In the genomic region with DNA sequence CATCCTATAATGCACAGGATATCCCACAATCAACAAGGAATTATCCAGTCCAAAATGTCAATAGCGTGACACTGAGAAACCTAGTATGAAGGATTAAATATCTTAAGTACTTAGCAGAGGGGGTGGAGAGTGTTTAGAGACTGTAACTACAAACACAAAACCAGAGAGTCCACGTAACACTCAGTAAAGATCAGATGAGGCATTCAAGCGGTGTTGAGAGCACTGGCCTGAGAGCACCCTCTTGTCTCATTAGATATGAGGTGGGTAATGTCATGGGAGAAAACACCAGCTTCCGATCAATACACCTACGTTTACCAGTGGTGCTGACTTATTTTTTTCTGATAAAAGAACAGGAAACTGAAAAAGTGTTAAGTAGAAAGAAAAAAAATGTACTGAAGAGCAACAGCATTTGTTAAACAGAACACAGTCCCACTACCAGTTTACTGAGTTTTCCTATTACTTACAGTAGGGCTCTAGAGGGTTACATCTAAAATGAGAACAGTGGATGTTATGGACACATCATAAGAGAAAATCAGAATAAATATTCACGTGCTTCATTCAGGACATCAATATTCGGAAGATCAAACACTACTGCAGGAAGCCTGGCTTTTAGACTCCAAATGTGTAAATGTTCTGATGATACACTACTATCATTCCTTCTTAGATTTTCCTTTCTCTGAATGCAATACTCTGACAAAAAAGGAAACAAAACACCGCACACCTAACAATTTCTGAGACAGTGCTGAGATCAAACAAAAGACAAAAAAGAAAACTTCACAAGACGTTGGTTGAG, we compare ENCODE assay signal across 10 cellular contexts. TPM values are rescaled to one million over a fixed set of nuclear protein-coding genes. Genes with fewer than 3 reads are reported as not detected.
DNase-seq lines count a peak whose midpoint lies in the region; ATAC-seq and TF ChIP-seq lines count a peak whose summit lies in the region.
"Had no signal": no experiment of that assay in that cellular context is flagged by ENCODE, and none has a peak within 500 bp of the region (broad histone marks: within the 10 kb centered on the region; RNA-seq: fewer than 3 reads in every experiment).

No MANE protein-coding gene starts in this region.

- H3K27ac ChIP-seq in endodermal cell (ENCODE audit: low read depth, low read length) = no peak overlapping the region
- no peak overlapping the region for H3K27ac ChIP-seq in gastrocnemius medialis
- H3K27ac ChIP-seq: A549, epithelial cell of prostate had no signal

- no peaks in the 10 kb centered on the region for H3K4me1 ChIP-seq in endodermal cell (ENCODE audit: control insufficient read depth, insufficient read depth, low read length)
- H3K4me1 ChIP-seq in gastrocnemius medialis = peaks cover 6 to 10% of the 10 kb centered on the region in 2 donors

- peaks cover 7% of the 10 kb centered on the region for H3K27me3 Mint-ChIP-seq in T-helper 2 cell treated with Interferon-gamma antibody and Interleukin-4, amounts not matched to agents 5 μg/mL and 100 μg/mL, for 36 hours (ENCODE audit: low read depth)
- H3K27me3 Mint-ChIP-seq in endodermal cell (ENCODE audit: insufficient read depth) = peaks cover 21% of the 10 kb centered on the region
- peaks cover 6% of the 10 kb centered on the region for H3K27me3 Mint-ChIP-seq in stimulated activated naive CD8-positive, alpha-beta T cell treated with anti-CD3 and anti-CD28 coated beads, Interleukin-15, amount 100 ng/mL, for 72 hours

- H3K9me3 Mint-ChIP-seq in T-helper 2 cell treated with Interferon-gamma antibody and Interleukin-4, amounts not matched to agents 5 μg/mL and 100 μg/mL, for 36 hours = no peaks in the 10 kb centered on the region
- H3K9me3 Mint-ChIP-seq in endodermal cell = peaks cover 8% of the 10 kb centered on the region
- peaks cover 0 to 5% of the 10 kb centered on the region in 2 donors for H3K9me3 Mint-ChIP-seq in stimulated activated naive CD8-positive, alpha-beta T cell treated with anti-CD3 and anti-CD28 coated beads, Interleukin-15, amount 100 ng/mL, for 72 hours

- WGBS in endodermal cell (ENCODE audit: insufficient coverage in 1 of 2, insufficient read length in 1 of 2), 2 experiments = 76 to 96% methylated on average over 4 to 8 of the region's 9 CpGs

- DNase-seq in activated CD4-positive, CD25-positive, alpha-beta regulatory T cell treated with anti-CD3 and anti-CD28 coated beads, Interleukin-2, amount 50 U/mL, for 72 hours = no peak
- no peak for DNase-seq in T-helper 2 cell treated with Interferon-gamma antibody and Interleukin-4, amounts not matched to agents 5 μg/mL and 100 μg/mL, for 36 hours (ENCODE audit: low spot score)
- DNase-seq in endodermal cell = no peak
- DNase-seq in stimulated activated naive CD8-positive, alpha-beta T cell treated with anti-CD3 and anti-CD28 coated beads, Interleukin-15, amount 100 ng/mL, for 72 hours = peak in 1 of 2 donors; percentile 40
- DNase-seq in NCI-H1105 (lab: John Stamatoyannopoulos, UW) = no peak
- DNase-seq in gastrocnemius medialis = no peak

- H3K4me3 Mint-ChIP-seq in T-helper 2 cell treated with Interferon-gamma antibody and Interleukin-4, amounts not matched to agents 5 μg/mL and 100 μg/mL, for 36 hours = peak overlapping the region; percentile 79
- H3K4me3 Mint-ChIP-seq in endodermal cell = peak overlapping the region; percentile 68
- H3K4me3 Mint-ChIP-seq in stimulated activated naive CD8-positive, alpha-beta T cell treated with anti-CD3 and anti-CD28 coated beads, Interleukin-15, amount 100 ng/mL, for 72 hours = peak overlapping the region; percentile 65 to 92

- TF ChIP-seq CTCF in endodermal cell (conservative IDR thresholded peaks at IDR 0.05) = no peak
- TF ChIP-seq CTCF in gastrocnemius medialis (IDR thresholded peaks at IDR 0.05 in 4 of 5, conservative IDR thresholded peaks at IDR 0.05 in 1 of 5) = no peak

- H3K4me1 Mint-ChIP-seq in T-helper 2 cell treated with Interferon-gamma antibody and Interleukin-4, amounts not matched to agents 5 μg/mL and 100 μg/mL, for 36 hours (ENCODE audit: low read depth) = peaks cover 30% of the 10 kb centered on the region
- peaks cover 40% of the 10 kb centered on the region for H3K4me1 Mint-ChIP-seq in endodermal cell
- peaks cover 38% of the 10 kb centered on the region for H3K4me1 Mint-ChIP-seq in stimulated activated naive CD8-positive, alpha-beta T cell treated with anti-CD3 and anti-CD28 coated beads, Interleukin-15, amount 100 ng/mL, for 72 hours

- H3K27ac Mint-ChIP-seq in T-helper 2 cell treated with Interferon-gamma antibody and Interleukin-4, amounts not matched to agents 5 μg/mL and 100 μg/mL, for 36 hours = peak overlapping the region; percentile 22
- peak overlapping the region; percentile 41 for H3K27ac Mint-ChIP-seq in endodermal cell
- peak overlapping the region in 1 of 2 donors; percentile 77 for H3K27ac Mint-ChIP-seq in stimulated activated naive CD8-positive, alpha-beta T cell treated with anti-CD3 and anti-CD28 coated beads, Interleukin-15, amount 100 ng/mL, for 72 hours

- in situ Hi-C loops in gastrocnemius medialis (cut with MboI; ENCODE audit: low sequenced_read_pairs in 4 of 4) = no loop called here

- ATAC-seq in activated CD4-positive, CD25-positive, alpha-beta regulatory T cell treated with anti-CD3 and anti-CD28 coated beads, Interleukin-2, amount 50 U/mL, for 24 hours = peak; percentile 39 to 59
- ATAC-seq in stimulated activated naive CD8-positive, alpha-beta T cell treated with anti-CD3 and anti-CD28 coated beads, Interleukin-15, amount 100 ng/mL, for 72 hours = peak; percentile 67
- no peak for ATAC-seq in HG03097 (IDR thresholded peaks at IDR 0.05; ENCODE audit: low FRiP score, unreplicated experiment)
- ATAC-seq in gastrocnemius medialis = no peak
- ATAC-seq: A549 had no signal

- no peak for TF ChIP-seq POLR2A in gastrocnemius medialis (IDR thresholded peaks at IDR 0.05)

- no peaks in the 10 kb centered on the region for H3K36me3 Mint-ChIP-seq in T-helper 2 cell treated with Interferon-gamma antibody and Interleukin-4, amounts not matched to agents 5 μg/mL and 100 μg/mL, for 36 hours (ENCODE audit: low read depth)
- peaks cover 13% of the 10 kb centered on the region for H3K36me3 Mint-ChIP-seq in endodermal cell (ENCODE audit: low read depth)

- H3K9ac ChIP-seq in endodermal cell (ENCODE audit: extremely low read depth, low read length, poor library complexity, severe bottlenecking) = peak overlapping the region; percentile 80

- H3K36me3 ChIP-seq in endodermal cell (ENCODE audit: control insufficient read depth, insufficient read depth, low read length) = peaks cover 35% of the 10 kb centered on the region
- H3K36me3 ChIP-seq in gastrocnemius medialis = no peaks in the 10 kb centered on the region

- intact Hi-C loops in gastrocnemius medialis (cut with DNase I; ENCODE audit: low total_unique reads) = no loop called here

- H3K9me3 ChIP-seq in endodermal cell (ENCODE audit: control insufficient read depth, low read length) (peaks cover 7% of the 10 kb centered on the region), gastrocnemius medialis (no peaks in the 10 kb centered on the region)
- H3K9me3 ChIP-seq: A549 had no signal

- H3K4me3 ChIP-seq in endodermal cell (ENCODE audit: low read length) = peak overlapping the region; percentile 95
- H3K4me3 ChIP-seq in gastrocnemius medialis = no peak overlapping the region
- H3K4me3 ChIP-seq: A549 had no signal

- H3K27me3 ChIP-seq in endodermal cell (ENCODE audit: control insufficient read depth, insufficient read depth, low read length, poor library complexity, severe bottlenecking) (no peaks in the 10 kb centered on the region), gastrocnemius medialis (peaks cover 0 to 2% (median 0%) of the 10 kb centered on the region in 3 donors)

RNA-seq across cellular contexts. Expression of gene FAM184A, which starts 2.1 kb away (rescaled TPM):
- total RNA-seq in endodermal cell = 100 to 1,000 TPM; 205 to 216 TPM
- 64.9 TPM for polyA plus RNA-seq in endodermal cell (2013, experiment 1 of 2)
- polyA plus RNA-seq in endodermal cell (2013, experiment 2 of 2) = 72.0 TPM
- 1 to 10 TPM in 2 of 4 donors, under 1 TPM in 2; 0.40 to 1.0 (median 0.79) TPM for total RNA-seq in gastrocnemius medialis

Comparison
In these comparisons a context has a peak if more than half of its experiments do, and no peak if none do; other contexts are left out.
1. ATAC-seq: peak in activated CD4-positive, CD25-positive, alpha-beta regulatory T cell treated with anti-CD3 and anti-CD28 coated beads, Interleukin-2, amount 50 U/mL, for 24 hours (2 of 2) and stimulated activated naive CD8-positive, alpha-beta T cell treated with anti-CD3 and anti-CD28 coated beads, Interleukin-15, amount 100 ng/mL, for 72 hours (single experiment); none in HG03097 (single experiment) and gastrocnemius medialis (0 of 2).
2. RNA of gene FAM184A, which starts 2.1 kb away (total RNA-seq): 205 to 216 TPM in endodermal cell; 0.40 to 1.0 TPM in gastrocnemius medialis; every median in the first group is over 100 times any median in the second.
3. Peak in every context shown above with its lines, with median percentiles within 50 percentile points of each other: H3K4me3 Mint-ChIP-seq.